25 cellular contexts compared by ENCODE assay signal in the genomic region with DNA sequence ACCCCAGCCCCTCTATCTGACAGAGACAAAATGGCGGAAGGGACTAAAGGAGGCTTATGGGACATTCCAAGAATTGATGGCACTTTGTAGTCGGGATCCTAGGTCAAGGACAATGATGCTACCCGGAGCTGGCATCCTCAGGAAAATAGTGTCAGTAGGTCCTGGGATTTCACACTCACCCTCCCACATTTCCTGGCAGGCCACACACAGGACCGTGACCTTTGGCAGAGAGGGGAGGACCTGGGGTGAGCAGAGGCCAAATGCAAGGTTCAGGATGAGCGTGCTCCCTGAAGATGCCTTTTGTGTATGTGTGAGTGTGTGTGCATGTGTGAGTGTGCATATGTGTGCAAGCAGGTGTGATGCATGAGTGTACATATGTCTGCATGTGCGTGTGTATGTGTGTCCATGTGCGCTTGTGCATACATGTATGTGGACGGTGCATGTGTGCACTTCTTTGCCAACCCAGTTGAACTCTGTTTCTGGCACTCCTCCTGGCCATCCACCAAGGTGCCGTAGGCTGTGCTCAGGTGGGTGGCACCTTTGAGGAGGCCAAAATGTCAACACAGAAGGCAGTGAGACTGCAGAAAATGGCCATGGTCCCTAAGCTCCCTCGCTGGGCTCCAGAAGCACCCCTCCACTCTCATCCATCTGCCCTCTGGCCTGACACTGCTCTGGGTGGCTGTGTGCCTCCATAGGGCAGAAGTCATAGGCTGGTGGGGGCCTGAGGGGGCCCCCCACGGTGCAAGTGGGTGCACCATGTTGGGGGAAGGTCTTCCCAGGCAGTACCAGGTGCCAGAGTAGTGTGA.
"Had no signal": no experiment of that assay in that cellular context is flagged by ENCODE, and none has a peak within 500 bp of the region (broad histone marks: within the 10 kb centered on the region; RNA-seq: fewer than 3 reads in every experiment).

No MANE protein-coding gene starts in this region.

- FAIRE-seq: TTC549 had no signal

- H3K9me3 ChIP-seq: ascending aorta, SJSA1, SK-N-SH had no signal

- H3K9ac ChIP-seq: SK-N-SH had no signal

- H3K27me3 ChIP-seq: ascending aorta, SJSA1 had no signal

- DNase-seq: activated CD4-positive, alpha-beta T cell treated with anti-CD3 and anti-CD28 coated beads for 36 hours; activated CD4-positive, alpha-beta T cell treated with anti-CD3 and anti-CD28 coated beads, Interleukin-2, amount 10 ng/mL, durations not matched to agents 7 days and 5 days; activated CD4-positive, alpha-beta T cell treated with anti-CD3 and anti-CD28 coated beads, Interleukin-2, amount 50 U/mL, for 48 hours; activated CD8-positive, alpha-beta T cell treated with anti-CD3 and anti-CD28 coated beads, Interleukin-2, amount 10 ng/mL, durations not matched to agents 7 days and 5 days; activated gamma-delta T cell; activated naive CD4-positive, alpha-beta T cell treated with Interleukin-2 at 50 U/mL for 16 hours; activated naive CD8-positive, alpha-beta T cell treated with anti-CD3 and anti-CD28 coated beads, Interleukin-2, amount 10 ng/mL, durations not matched to agents 7 days and 5 days; activated T-cell treated with anti-CD3 and anti-CD28 coated beads, Interleukin-2, amount 50 U/mL, for 24 hours; amygdala; Karpas-422; KBM-7; NCI-H1105; NCI-H1417 treated with DMSO at 0.1 percent for 48 hours; NCI-H187 treated with DMSO at 0.1 percent for 48 hours; NCI-H2081; NCI-H2171 treated with DMSO at 0.1 percent for 48 hours; NCI-H2227 treated with DMSO at 0.1 percent for 48 hours; NCI-H446; NCI-H524; NCI-H69; SHP77 treated with DMSO at 0.1 percent for 48 hours; SK-N-SH had no signal

- H3K36me3 ChIP-seq: SJSA1 had no signal

- H3K4me3 ChIP-seq: ascending aorta, SJSA1 had no signal

- H3K27ac ChIP-seq: ascending aorta, SJSA1 had no signal
